ENCODE assay signal across 8 cellular contexts in genomic region chr7:154744226-154744860, GRCh38.
DNase-seq lines count a peak whose midpoint lies in the region; ATAC-seq and TF ChIP-seq lines count a peak whose summit lies in the region.

No MANE protein-coding gene starts in this region.

- H3K4me3 ChIP-seq in brain microvascular endothelial cell (ENCODE audit: low read depth, low read length), result no peak overlapping the region

- peak; percentile 65 for TF ChIP-seq CTCF in GM20000 (IDR thresholded peaks at IDR 0.05; ENCODE audit: extremely low read depth, missing control alignments)
- peak; percentile 55 for TF ChIP-seq CTCF in brain microvascular endothelial cell (IDR thresholded peaks at IDR 0.05; ENCODE audit: low read depth, low read length, missing control alignments)

- ATAC-seq in GM19035 (IDR thresholded peaks at IDR 0.05; ENCODE audit: unreplicated experiment), result no peak
- ATAC-seq in GM21367 (IDR thresholded peaks at IDR 0.05; ENCODE audit: unreplicated experiment), result no peak

- H3K27ac ChIP-seq in brain microvascular endothelial cell, result no peak overlapping the region

- in situ Hi-C loops in brain microvascular endothelial cell (cut with HindIII; ENCODE audit: low pct_ligation_motif_present, low sequenced_read_pairs), result no loop called here

- peak; percentile 63 for DNase-seq in COR-L47 (lab: John Stamatoyannopoulos, UW)
- DNase-seq in GM20000 (ENCODE audit: low spot score), result peak; percentile 75
- DNase-seq in NCI-H2107 treated with DMSO at 0.1 percent for 48 hours (lab: John Stamatoyannopoulos, UW; ENCODE audit: unreplicated experiment), result peak; percentile 63
- no peak for DNase-seq in brain microvascular endothelial cell
- DNase-seq in lung microvascular endothelial cell (ENCODE audit: low read depth in 2 of 2), result peak; percentile 5 to 6
- no peak for DNase-seq in NOMO-1 treated with dmso at 0.1 percent for 144 hours (lab: John Stamatoyannopoulos, UW; ENCODE audit: unreplicated experiment)

- no peaks in the 10 kb centered on the region for H3K36me3 ChIP-seq in brain microvascular endothelial cell (replicated peaks)

- no peaks in the 10 kb centered on the region for H3K27me3 ChIP-seq in brain microvascular endothelial cell (replicated peaks)

Comparison
In these comparisons a context has a peak if more than half of its experiments do, and no peak if none do; other contexts are left out.
1. DNase-seq: peak in COR-L47 (single experiment), GM20000 (single experiment), NCI-H2107 treated with DMSO at 0.1 percent for 48 hours (single experiment) and lung microvascular endothelial cell (2 of 2); none in brain microvascular endothelial cell (single experiment) and NOMO-1 treated with dmso at 0.1 percent for 144 hours (single experiment).